In genomic region chr6:130841128-130841728, GRCh38 we compare ENCODE assay signal across 1 cellular context.
TF ChIP-seq lines count a peak whose summit lies in the region.

No MANE protein-coding gene starts in this region.

TF ChIP-seq in GM23338, 12 proteins besides CTCF, POLR2A, EP300 and RAD21 (continued from another document):
- TF ChIP-seq ZNF462 (CRISPR knock-in tag; IDR thresholded peaks at IDR 0.05) (no peak), CREB1 (CRISPR knock-in tag; IDR thresholded peaks at IDR 0.05; ENCODE audit: low read depth) (no peak), EZH2phosphoT487 (IDR thresholded peaks at IDR 0.05; ENCODE audit: unreplicated experiment) (no peak)
